5 cellular contexts compared by ENCODE assay signal in the genomic region with DNA sequence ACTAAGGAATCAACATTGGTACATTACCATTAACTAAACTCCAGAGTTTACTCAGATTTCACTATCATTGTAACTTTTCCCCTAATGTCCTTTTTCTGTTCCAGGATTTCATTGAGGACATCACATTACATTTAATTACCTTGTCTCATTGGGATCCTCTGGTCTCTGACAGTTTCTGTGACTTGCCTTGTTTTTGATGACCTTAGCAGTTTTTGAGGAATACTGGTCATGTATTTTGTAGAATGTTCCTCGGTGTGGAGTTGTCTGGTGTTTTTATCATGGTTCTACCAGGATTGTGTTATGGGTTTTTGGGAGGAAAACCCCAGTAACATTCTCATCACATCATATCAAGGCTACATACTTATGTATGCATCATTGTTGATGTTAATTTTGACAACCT.
"Had no signal": no experiment of that assay in that cellular context is flagged by ENCODE, and none has a peak within 500 bp of the region (broad histone marks: within the 10 kb centered on the region; RNA-seq: fewer than 3 reads in every experiment).

No MANE protein-coding gene starts in this region.

- H2AFZ ChIP-seq: GM23338 had no signal

- H3K9me3 ChIP-seq: HAP-1 had no signal

- H3K9ac ChIP-seq: KMS-11 had no signal

- H3K36me3 ChIP-seq: HAP-1 had no signal

- H3K4me2 ChIP-seq: GM23338, KMS-11 had no signal

- H3K27ac ChIP-seq: KMS-11 had no signal

- DNase-seq: H7 had no signal

- H3K4me3 ChIP-seq: GM23338, HAP-1 had no signal

- FAIRE-seq: HTR-8/SVneo had no signal
